ENCODE assay signal across 8 cellular contexts in genomic region chr11:57456960-57457642, GRCh38. TPM values are rescaled to one million over a fixed set of nuclear protein-coding genes. Genes with fewer than 3 reads are reported as not detected.
DNase-seq lines count a peak whose midpoint lies in the region; ATAC-seq and TF ChIP-seq lines count a peak whose summit lies in the region.

No MANE protein-coding gene starts in this region.

- no peak overlapping the region for H2AFZ ChIP-seq in Loucy (ENCODE audit: low read length)
- no peak overlapping the region for H2AFZ ChIP-seq in SU-DHL-6 (ENCODE audit: low read depth, low read length, severe bottlenecking)

- H3K79me2 ChIP-seq in Loucy (ENCODE audit: insufficient read depth, low read length) = no peaks in the 10 kb centered on the region
- H3K79me2 ChIP-seq in SU-DHL-6 (ENCODE audit: insufficient read depth, low read length) = no peaks in the 10 kb centered on the region

- H3K9me3 ChIP-seq in Loucy (ENCODE audit: insufficient read depth, low read depth, low read length) (no peaks in the 10 kb centered on the region), SU-DHL-6 (ENCODE audit: insufficient read depth, low read length) (no peaks in the 10 kb centered on the region), prostate gland (no peaks in the 10 kb centered on the region)

- no peak overlapping the region for H3K27ac ChIP-seq in SU-DHL-6 (ENCODE audit: low read depth, low read length)
- H3K27ac ChIP-seq in prostate gland = no peak overlapping the region

- ATAC-seq in GM21447 (IDR thresholded peaks at IDR 0.05; ENCODE audit: unreplicated experiment) = no peak

- peak overlapping the region; percentile 79 for H3K4me3 Mint-ChIP-seq in activated naive CD8-positive, alpha-beta T cell

- no peaks in the 10 kb centered on the region for H3K36me3 Mint-ChIP-seq in activated naive CD8-positive, alpha-beta T cell

- H3K36me3 ChIP-seq in Loucy (ENCODE audit: insufficient read depth, low read length) (no peaks in the 10 kb centered on the region), SU-DHL-6 (ENCODE audit: low read length) (no peaks in the 10 kb centered on the region), prostate gland (no peaks in the 10 kb centered on the region)

- H3K4me3 ChIP-seq in Loucy (ENCODE audit: low read length, poor library complexity, severe bottlenecking) = peak overlapping the region; percentile 80
- H3K4me3 ChIP-seq in SU-DHL-6 (ENCODE audit: insufficient read depth, low read length, poor library complexity, severe bottlenecking) = no peak overlapping the region
- no peak overlapping the region for H3K4me3 ChIP-seq in prostate gland

- H3K27ac Mint-ChIP-seq in activated naive CD8-positive, alpha-beta T cell = peak overlapping the region; percentile 43

- H3K27me3 ChIP-seq in Loucy (ENCODE audit: insufficient read depth, low read length, poor library complexity, severe bottlenecking) = no peaks in the 10 kb centered on the region
- H3K27me3 ChIP-seq in SU-DHL-6 (ENCODE audit: low read length) = no peaks in the 10 kb centered on the region
- peaks cover 3% of the 10 kb centered on the region for H3K27me3 ChIP-seq in prostate gland (replicated peaks; ENCODE audit: insufficient read depth)

- H3K4me2 ChIP-seq in Loucy (ENCODE audit: low read depth, low read length, poor library complexity, severe bottlenecking) (peak overlapping the region; percentile 83), SU-DHL-6 (ENCODE audit: low read depth, low read length, poor library complexity, severe bottlenecking) (no peak overlapping the region)

- WGBS in prostate gland = 5% methylated on average over 19 of the region's 19 CpGs

- H3F3A ChIP-seq in Loucy (ENCODE audit: low read depth) (no peaks in the 10 kb centered on the region), SU-DHL-6 (ENCODE audit: insufficient read depth) (no peaks in the 10 kb centered on the region)

- TF ChIP-seq CTCF in Loucy (conservative IDR thresholded peaks at IDR 0.05; ENCODE audit: low read length) (peak; percentile 91), SU-DHL-6 (IDR thresholded peaks at IDR 0.05; ENCODE audit: insufficient read depth, low read length, poor library complexity, severe bottlenecking) (peak; percentile 86), prostate gland (IDR thresholded peaks at IDR 0.05) (peak; percentile 96 to 97 (median 96))

- intact Hi-C loops in cardiac septum (cut with DNase I) = loop anchor here (2.0 to 10.0 kb wide), 5 partner anchors 20 to 185 kb away; no protein-coding TSS in a partner anchor
- intact Hi-C loops in prostate gland (cut with DNase I) = loop anchor here (2.0 to 10.0 kb wide), 3 partner anchors 72 to 188 kb away; partner anchors contain the start of gene YPEL4

- no peak overlapping the region for H3K9ac ChIP-seq in Loucy (ENCODE audit: low read depth, low read length, poor library complexity, severe bottlenecking)
- no peak overlapping the region for H3K9ac ChIP-seq in SU-DHL-6 (ENCODE audit: low read length)

- DNase-seq in GM03348 (ENCODE audit: low spot score) = peak; percentile 93
- peak; percentile 71 for DNase-seq in GOT3 (lab: John Stamatoyannopoulos, UW)
- peak; percentile 94 for DNase-seq in cardiac septum (ENCODE audit: low spot score)
- peak; percentile 83 for DNase-seq in prostate gland (ENCODE audit: low spot score)

- H3K4me1 ChIP-seq in Loucy (ENCODE audit: insufficient read depth, low read length, poor library complexity, severe bottlenecking) (peaks cover 31% of the 10 kb centered on the region), prostate gland (replicated peaks) (peaks cover 13% of the 10 kb centered on the region)

- no peak for TF ChIP-seq POLR2A in prostate gland (IDR thresholded peaks at IDR 0.05)

- H3K4me1 Mint-ChIP-seq in activated naive CD8-positive, alpha-beta T cell (ENCODE audit: low read depth) = peaks cover 29% of the 10 kb centered on the region

- H3K9me2 ChIP-seq in Loucy (replicated peaks; ENCODE audit: low read depth, low read length) = no peaks in the 10 kb centered on the region
- no peaks in the 10 kb centered on the region for H3K9me2 ChIP-seq in SU-DHL-6 (replicated peaks; ENCODE audit: insufficient read depth, low read length)

- H4K20me1 ChIP-seq in Loucy (ENCODE audit: insufficient read depth, low read length, poor library complexity, severe bottlenecking) (no peaks in the 10 kb centered on the region), SU-DHL-6 (ENCODE audit: low read depth, low read length) (no peaks in the 10 kb centered on the region; the same call in 1 of the 2 replicates)

- peaks cover 11% of the 10 kb centered on the region for H3K27me3 Mint-ChIP-seq in activated naive CD8-positive, alpha-beta T cell

- H3K9me3 Mint-ChIP-seq in activated naive CD8-positive, alpha-beta T cell (ENCODE audit: low read depth) = no peaks in the 10 kb centered on the region

RNA-seq across cellular contexts. Expression of gene RTN4RL2, which starts 3.2 kb away (rescaled TPM):
- total RNA-seq in cardiac septum (0.73 TPM), prostate gland (1 to 10 TPM in 1 of 2 donors, under 1 TPM in 1; 0.51 to 2.0 TPM)

RNA-seq across cellular contexts. Expression of gene SLC43A3, which starts 30.2 kb away (rescaled TPM):
- total RNA-seq in cardiac septum (26.7 TPM), prostate gland (10 to 100 TPM; 23.3 to 39.8 TPM)

RNA-seq across cellular contexts. Expression of gene SLC43A1, which starts 58.4 kb away (rescaled TPM):
- total RNA-seq in cardiac septum (2.0 TPM), prostate gland (10 to 100 TPM; 18.2 to 20.9 TPM)
